ENCODE assay signal across 1 cellular context in genomic region chr7:151379534-151380198, GRCh38.
A peak's percentile ranks its signal among the peaks of the same experiment; 100 is the strongest.
TF ChIP-seq lines count a peak whose summit lies in the region.

No MANE protein-coding gene starts in this region.

TF ChIP-seq in H1, 55 proteins besides CTCF, POLR2A, EP300 and RAD21:
- TF ChIP-seq GABPA (IDR thresholded peaks at IDR 0.05; ENCODE audit: borderline replicate concordance, insufficient read depth, low read length) (peak; percentile 19; the same call in 1 of the 2 replicates), TAF1 (IDR thresholded peaks at IDR 0.05; ENCODE audit: low read depth, low read length) (no peak), TAF7 (optimal IDR thresholded peaks at IDR 0.05; ENCODE audit: borderline replicate concordance, low read depth, low read length) (no peak)
